Comparison of ENCODE assay signal across 9 cellular contexts in the genomic region with DNA sequence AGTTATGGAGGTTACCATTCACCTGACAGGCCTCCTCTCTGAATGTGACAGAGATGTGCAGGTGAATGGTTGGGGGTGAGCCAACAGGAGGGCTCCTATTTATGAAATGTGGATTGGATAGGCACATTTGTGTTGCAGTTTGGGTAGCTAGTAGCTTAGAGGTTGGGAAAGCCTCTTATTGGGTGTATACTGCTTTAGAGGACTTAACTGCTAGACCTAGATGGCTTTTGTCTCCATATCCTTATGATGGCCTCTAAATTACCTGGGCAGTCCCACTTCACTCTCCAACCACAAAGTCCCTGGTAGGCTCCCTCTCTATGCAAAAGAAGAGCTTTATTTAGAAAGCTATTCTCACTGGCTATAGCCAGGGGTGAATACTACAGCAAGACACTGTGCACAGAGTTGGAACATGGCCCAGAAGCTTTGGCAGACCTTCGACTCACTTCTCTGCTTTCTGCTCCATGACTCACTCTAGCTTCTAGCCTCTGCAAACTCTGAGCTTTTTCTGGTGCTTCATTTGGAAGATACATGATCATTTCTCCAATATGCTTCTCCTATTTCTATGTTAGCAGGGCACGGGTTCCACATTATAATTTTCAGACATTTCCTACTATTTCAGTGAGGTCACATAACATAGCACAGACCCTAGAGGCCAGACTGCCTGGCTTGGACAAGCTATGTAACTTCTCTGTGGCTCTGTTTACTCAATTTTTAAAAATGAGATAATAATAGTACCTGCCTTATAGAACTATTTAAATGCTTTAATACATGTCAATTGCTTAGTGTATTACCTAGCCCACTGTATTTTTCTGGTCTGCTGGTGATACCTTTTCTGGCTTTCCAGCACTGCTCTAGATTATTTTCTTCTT. TPM values are rescaled to one million over a fixed set of nuclear protein-coding genes. Genes with fewer than 3 reads are reported as not detected.
A peak's percentile ranks its signal among the peaks of the same experiment; 100 is the strongest.
DNase-seq lines count a peak whose midpoint lies in the region; ATAC-seq and TF ChIP-seq lines count a peak whose summit lies in the region.
"Had no signal": no experiment of that assay in that cellular context is flagged by ENCODE, and none has a peak within 500 bp of the region (broad histone marks: within the 10 kb centered on the region; RNA-seq: fewer than 3 reads in every experiment).

No MANE protein-coding gene starts in this region.

- no peaks in the 10 kb centered on the region for H3K9me3 Mint-ChIP-seq in endothelial cell (ENCODE audit: unreplicated experiment)
- peaks cover 0 to 5% (median 0%) of the 10 kb centered on the region in 11 donors for H3K9me3 Mint-ChIP-seq in naive thymus-derived CD4-positive, alpha-beta T cell

- H3K4me1 Mint-ChIP-seq in endothelial cell (ENCODE audit: unreplicated experiment) = no peaks in the 10 kb centered on the region
- peaks cover 6 to 16% (median 12%) of the 10 kb centered on the region in 7 donors for H3K4me1 Mint-ChIP-seq in naive thymus-derived CD4-positive, alpha-beta T cell

- no peaks in the 10 kb centered on the region for H3K4me1 ChIP-seq in colonic mucosa
- H3K4me1 ChIP-seq in naive thymus-derived CD4-positive, alpha-beta T cell (ENCODE audit: control insufficient read depth in 2 of 2, insufficient read depth in 2 of 2, low read length in 2 of 2) = no peaks in the 10 kb centered on the region

- H3K9ac ChIP-seq in colonic mucosa (ENCODE audit: low read depth in 2 of 2, low read length in 2 of 2) = no peak overlapping the region

- POLR2A ChIA-PET in naive thymus-derived CD4-positive, alpha-beta T cell (lab: Charles Lee) = no interaction called here

- no peak overlapping the region for H3K27ac ChIP-seq in colonic mucosa
- H3K27ac ChIP-seq in naive thymus-derived CD4-positive, alpha-beta T cell (ENCODE audit: low read depth, low read length) = no peak overlapping the region
- H3K27ac ChIP-seq: neutrophil had no signal

- no peak overlapping the region for H3K4me3 Mint-ChIP-seq in endothelial cell (ENCODE audit: unreplicated experiment)
- H3K4me3 Mint-ChIP-seq in naive thymus-derived CD4-positive, alpha-beta T cell = no peak overlapping the region

- CTCF ChIA-PET in naive thymus-derived CD4-positive, alpha-beta T cell (lab: Charles Lee) = no interaction called here

- no peaks in the 10 kb centered on the region for H3K27me3 ChIP-seq in colonic mucosa
- no peaks in the 10 kb centered on the region for H3K27me3 ChIP-seq in naive thymus-derived CD4-positive, alpha-beta T cell (ENCODE audit: control insufficient read depth in 2 of 2, insufficient read depth in 2 of 2, low read length in 2 of 2)
- H3K27me3 ChIP-seq: neutrophil had no signal

- H3K9me3 ChIP-seq in colonic mucosa = no peaks in the 10 kb centered on the region
- no peaks in the 10 kb centered on the region for H3K9me3 ChIP-seq in naive thymus-derived CD4-positive, alpha-beta T cell (ENCODE audit: control insufficient read depth in 2 of 3, low read length in 3 of 3)
- H3K9me3 ChIP-seq: neutrophil had no signal

- intact Hi-C loops in colonic mucosa (cut with DNase I) = no loop called here
- intact Hi-C loops in naive thymus-derived CD4-positive, alpha-beta T cell (cut with micrococcal nuclease) = no loop called here

- no peak overlapping the region for H3K27ac Mint-ChIP-seq in endothelial cell (ENCODE audit: unreplicated experiment)
- H3K27ac Mint-ChIP-seq in naive thymus-derived CD4-positive, alpha-beta T cell = no peak overlapping the region

- no peaks in the 10 kb centered on the region for H3K36me3 Mint-ChIP-seq in endothelial cell (ENCODE audit: low read depth, unreplicated experiment)
- H3K36me3 Mint-ChIP-seq in naive thymus-derived CD4-positive, alpha-beta T cell = peaks cover 0 to 7% (median 0%) of the 10 kb centered on the region in 5 donors

- no peak overlapping the region for H3K4me3 ChIP-seq in colonic mucosa
- H3K4me3 ChIP-seq in naive thymus-derived CD4-positive, alpha-beta T cell (ENCODE audit: low read length) = no peak overlapping the region

- H3K27me3 Mint-ChIP-seq in endothelial cell (ENCODE audit: unreplicated experiment) = peaks cover 1% of the 10 kb centered on the region
- H3K27me3 Mint-ChIP-seq in naive thymus-derived CD4-positive, alpha-beta T cell = peaks cover 0 to 6% (median 0%) of the 10 kb centered on the region in 5 donors

- TF ChIP-seq CTCF in colonic mucosa (IDR thresholded peaks at IDR 0.05) (no peak), endothelial cell (IDR thresholded peaks at IDR 0.05; ENCODE audit: unreplicated experiment) (no peak)

- ATAC-seq in GM21423 (IDR thresholded peaks at IDR 0.05; ENCODE audit: unreplicated experiment) = no peak
- ATAC-seq in naive thymus-derived CD4-positive, alpha-beta T cell = no peak

- no peaks in the 10 kb centered on the region for H3K36me3 ChIP-seq in colonic mucosa
- no peaks in the 10 kb centered on the region for H3K36me3 ChIP-seq in naive thymus-derived CD4-positive, alpha-beta T cell (ENCODE audit: control insufficient read depth in 2 of 3, insufficient read depth in 3 of 3, low read length in 3 of 3)
- H3K36me3 ChIP-seq: neutrophil had no signal

- peak; percentile 61 for DNase-seq in AG08396 (ENCODE audit: low spot score)
- DNase-seq in LoVo (ENCODE audit: low spot score) = peak; percentile 53
- peak; percentile 44 for DNase-seq in colonic mucosa
- peak; percentile 42 for DNase-seq in midbrain (lab: John Stamatoyannopoulos, UW)
- no peak for DNase-seq in endothelial cell (ENCODE audit: low spot score)
- no peak for DNase-seq in activated CD8-positive, alpha-beta memory T cell treated with anti-CD3 and anti-CD28 coated beads, Interleukin-2, amount 50 U/mL, for 4 hours
- no peak for DNase-seq in naive thymus-derived CD4-positive, alpha-beta T cell

RNA-seq across cellular contexts. Expression of a gene that starts 6.0 kb away (rescaled TPM):
- total RNA-seq in colonic mucosa = not detected
- total RNA-seq in endothelial cell (ENCODE audit: unreplicated experiment) = not detected
- not detected for total RNA-seq in naive thymus-derived CD4-positive, alpha-beta T cell
- polyA plus RNA-seq in naive thymus-derived CD4-positive, alpha-beta T cell = not detected

RNA-seq across cellular contexts. Expression of a gene that starts 28.6 kb away (rescaled TPM):
- total RNA-seq in colonic mucosa (10 to 100 TPM; 30.6 to 35.9 TPM), endothelial cell (ENCODE audit: unreplicated experiment) (31.6 TPM)
- 10 to 100 TPM; 25.9 to 67.2 (median 29.0) TPM for total RNA-seq in naive thymus-derived CD4-positive, alpha-beta T cell
- polyA plus RNA-seq in naive thymus-derived CD4-positive, alpha-beta T cell = 10 to 100 TPM; 58.8 to 75.0 TPM

RNA-seq across cellular contexts. Expression of a gene that starts 38.2 kb away (rescaled TPM):
- total RNA-seq in colonic mucosa (not detected), endothelial cell (ENCODE audit: unreplicated experiment) (not detected)
- not detected for total RNA-seq in naive thymus-derived CD4-positive, alpha-beta T cell
- polyA plus RNA-seq in naive thymus-derived CD4-positive, alpha-beta T cell = not detected

Comparison
In these comparisons a context has a peak if more than half of its experiments do, and no peak if none do; other contexts are left out.
1. DNase-seq: peak in AG08396 (single experiment), LoVo (single experiment), colonic mucosa (single experiment) and midbrain (single experiment); none in endothelial cell (single experiment), activated CD8-positive, alpha-beta memory T cell treated with anti-CD3 and anti-CD28 coated beads, Interleukin-2, amount 50 U/mL, for 4 hours (single experiment) and naive thymus-derived CD4-positive, alpha-beta T cell (0 of 9).